ENCODE assay signal across 27 cellular contexts in the genomic region with DNA sequence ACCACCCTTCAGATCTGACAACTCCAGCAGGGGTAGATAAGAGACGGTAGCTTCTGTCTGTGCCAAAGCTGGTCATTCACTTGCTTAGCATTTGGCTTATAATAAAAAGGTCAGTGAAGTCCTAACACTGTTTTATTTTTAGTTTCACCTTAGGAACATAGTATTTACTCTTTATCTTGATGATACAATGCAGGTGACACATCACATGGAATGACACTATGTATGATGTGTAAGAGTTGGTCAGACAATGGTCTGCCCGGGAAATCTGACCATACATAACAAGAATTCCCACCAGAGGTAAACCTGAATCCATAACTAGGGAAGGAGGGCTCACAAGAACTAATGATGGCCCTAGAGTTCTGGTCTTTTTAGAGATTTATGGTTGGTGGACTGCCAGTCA.
"Had no signal": no experiment of that assay in that cellular context is flagged by ENCODE, and none has a peak within 500 bp of the region (broad histone marks: within the 10 kb centered on the region; RNA-seq: fewer than 3 reads in every experiment).

No MANE protein-coding gene starts in this region.

- ATAC-seq: foreskin keratinocyte; gastroesophageal sphincter; left ventricle myocardium superior; lower lobe of right lung; naive thymus-derived CD8-positive, alpha-beta T cell; sciatic nerve had no signal

- H3K36me3 Mint-ChIP-seq: type B pancreatic cell had no signal

- DNase-seq: dorsolateral prefrontal cortex; effector CD8-positive, alpha-beta T cell; endodermal cell; foreskin keratinocyte; heart left ventricle; islet precursor cell; kidney glomerular epithelial cell; left ventricle myocardium superior; lower lobe of right lung; naive thymus-derived CD8-positive, alpha-beta T cell; stimulated activated CD4-positive, alpha-beta T cell treated with anti-CD3 and anti-CD28 coated beads, Interleukin-12 subunit alpha, Interleukin-12 subunit beta, amount 100 ng/mL, for 4 hours; stimulated activated CD4-positive, alpha-beta T cell treated with anti-CD3 and anti-CD28 coated beads, Interleukin-1b, Interleukin-23, amount 100 ng/mL, for 48 hours; stimulated activated CD4-positive, alpha-beta T cell treated with anti-CD3 and anti-CD28 coated beads, Interleukin-4, amount 100 ng/mL, for 1 hour; stimulated activated CD8-positive, alpha-beta memory T cell treated with anti-CD3 and anti-CD28 coated beads, Interleukin-4, amount 100 ng/mL, for 48 hours; stimulated activated naive CD4-positive, alpha-beta T cell treated with Interleukin-2 at 50 U/mL for 16 hours; stomach; thyroid gland had no signal

- H3K27me3 Mint-ChIP-seq: naive thymus-derived CD8-positive, alpha-beta T cell; type B pancreatic cell had no signal

- H3K4me3 ChIP-seq: dorsolateral prefrontal cortex, esophagus muscularis mucosa, gastroesophageal sphincter, heart left ventricle, hepatocyte, lower lobe of right lung, smooth muscle cell, stomach, thyroid gland had no signal

- H3K27me3 ChIP-seq: esophagus muscularis mucosa, foreskin keratinocyte, gastroesophageal sphincter, heart left ventricle, hepatocyte, neutrophil, stomach, thyroid gland had no signal

- H3K36me3 ChIP-seq: esophagus muscularis mucosa, gastroesophageal sphincter, heart left ventricle, lower lobe of right lung, neutrophil, stomach, thyroid gland had no signal

- H3K4me1 Mint-ChIP-seq: neural crest cell had no signal

- H3K27ac Mint-ChIP-seq: endodermal cell, progenitor cell of endocrine pancreas, type B pancreatic cell had no signal

- H3K4me3 Mint-ChIP-seq: endodermal cell; naive thymus-derived CD8-positive, alpha-beta T cell; neural crest cell; type B pancreatic cell had no signal

- H3K9me3 ChIP-seq: lower lobe of right lung, neutrophil, thyroid gland had no signal

- H3K27ac ChIP-seq: dorsolateral prefrontal cortex, esophagus muscularis mucosa, foreskin keratinocyte, gastroesophageal sphincter, heart left ventricle, hepatocyte, lower lobe of right lung, neutrophil, parathyroid adenoma, stomach, thyroid gland had no signal

- H3K4me1 ChIP-seq: esophagus muscularis mucosa, gastroesophageal sphincter, lower lobe of right lung, parathyroid adenoma, stomach, thyroid gland had no signal
